8 cellular contexts compared by ENCODE assay signal in genomic region chr14:67695394-67695949, GRCh38. TPM values are rescaled to one million over a fixed set of nuclear protein-coding genes. Genes with fewer than 3 reads are reported as not detected.
DNase-seq lines count a peak whose midpoint lies in the region; ATAC-seq, FAIRE-seq and TF ChIP-seq lines count a peak whose summit lies in the region.

A gene with protein sequence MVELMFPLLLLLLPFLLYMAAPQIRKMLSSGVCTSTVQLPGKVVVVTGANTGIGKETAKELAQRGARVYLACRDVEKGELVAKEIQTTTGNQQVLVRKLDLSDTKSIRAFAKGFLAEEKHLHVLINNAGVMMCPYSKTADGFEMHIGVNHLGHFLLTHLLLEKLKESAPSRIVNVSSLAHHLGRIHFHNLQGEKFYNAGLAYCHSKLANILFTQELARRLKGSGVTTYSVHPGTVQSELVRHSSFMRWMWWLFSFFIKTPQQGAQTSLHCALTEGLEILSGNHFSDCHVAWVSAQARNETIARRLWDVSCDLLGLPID (minus strand): TSS chr14:67695764. CDS start chr14:67695703, 61 bp downstream.

- peak; percentile 85 for ATAC-seq in GM21381 (IDR thresholded peaks at IDR 0.05; ENCODE audit: unreplicated experiment)

- FAIRE-seq in endometrium (lab: Jason Lieb, UNC) = peak; percentile 23

- no peaks in the 10 kb centered on the region for H3K9me3 ChIP-seq in Caco-2
- no peaks in the 10 kb centered on the region for H3K9me3 ChIP-seq in HUES48 (ENCODE audit: control insufficient read depth, insufficient read depth, low read length)
- H3K9me3 ChIP-seq in OCI-LY1 (ENCODE audit: low read length) = no peaks in the 10 kb centered on the region

- peaks cover 37% of the 10 kb centered on the region for H3K36me3 Mint-ChIP-seq in Caco-2 (ENCODE audit: insufficient read depth, unreplicated experiment)
- H3K36me3 Mint-ChIP-seq in mesothelial cell of epicardium = peaks cover 14% of the 10 kb centered on the region

- H3K4me1 Mint-ChIP-seq in Caco-2 (ENCODE audit: low read depth, unreplicated experiment) (peaks cover 6% of the 10 kb centered on the region), mesothelial cell of epicardium (peaks cover 19% of the 10 kb centered on the region)

- CTCF ChIA-PET in Caco-2 (lab: Charles Lee) = interaction anchor here (1.0 to 2.2 kb wide), 7 partner anchors 9 to 114 kb away, joined by 3 to 16 read pairs (median 3); partner anchors contain the start of genes PIGH and VTI1B

- no peak for TF ChIP-seq CTCF in Caco-2 (IDR thresholded peaks at IDR 0.05; ENCODE audit: insufficient read depth in 1 of 2, low read depth in 1 of 2, low read length in 1 of 2, severe bottlenecking in 1 of 2, unreplicated experiment in 1 of 2)
- no peak for TF ChIP-seq CTCF in OCI-LY1 (IDR thresholded peaks at IDR 0.05; ENCODE audit: low read length)
- no peak for TF ChIP-seq CTCF in mesothelial cell of epicardium (IDR thresholded peaks at IDR 0.05; ENCODE audit: unreplicated experiment)

- intact Hi-C loops in Caco-2 (cut with micrococcal nuclease; ENCODE audit: unreplicated experiment) = loop anchor here (1.0 to 2.0 kb wide), 2 partner anchors 21 to 77 kb away; partner anchors contain the start of genes ARG2 and VTI1B

- H3K4me3 ChIP-seq in Caco-2 (ENCODE audit: low read depth, low read length) = peak within 1 kb of the TSS; percentile 50
- peak within 1 kb of the TSS; percentile 93 for H3K4me3 ChIP-seq in HUES48 (ENCODE audit: low read depth, low read length)
- H3K4me3 ChIP-seq in OCI-LY1 (ENCODE audit: low read depth, low read length, poor library complexity, severe bottlenecking) = peak within 1 kb of the TSS; percentile 98

- peaks cover 22% of the 10 kb centered on the region for H3K79me2 ChIP-seq in OCI-LY1 (ENCODE audit: insufficient read depth, low read length)

- no peaks in the 10 kb centered on the region for H3K27me3 Mint-ChIP-seq in Caco-2 (ENCODE audit: insufficient read depth, unreplicated experiment)
- H3K27me3 Mint-ChIP-seq in mesothelial cell of epicardium (ENCODE audit: low read depth) = no peaks in the 10 kb centered on the region

- H2AFZ ChIP-seq in OCI-LY1 (ENCODE audit: low read length) = peak within 1 kb of the TSS; percentile 65; the same call in 1 of the 2 replicates

- H3K9ac ChIP-seq in HUES48 (ENCODE audit: low read depth, low read length) = peak within 1 kb of the TSS; percentile 81
- H3K9ac ChIP-seq in OCI-LY1 (ENCODE audit: low read length) = peak within 1 kb of the TSS; percentile 96

- H3K36me3 ChIP-seq in Caco-2 (ENCODE audit: control insufficient read depth, insufficient read depth, low read length) (no peaks in the 10 kb centered on the region; the same call in 1 of the 2 replicates), HUES48 (ENCODE audit: control insufficient read depth, insufficient read depth, low read length) (peaks cover 34% of the 10 kb centered on the region), OCI-LY1 (ENCODE audit: insufficient read depth, low read length) (peaks cover 31% of the 10 kb centered on the region)

- H4K20me1 ChIP-seq in OCI-LY1 (ENCODE audit: insufficient read depth, low read length) = no peaks in the 10 kb centered on the region

- no peaks in the 10 kb centered on the region for H3K27me3 ChIP-seq in Caco-2 (replicated peaks; ENCODE audit: control insufficient read depth, insufficient read depth, low read length)
- peaks cover 9% of the 10 kb centered on the region for H3K27me3 ChIP-seq in HUES48 (ENCODE audit: control insufficient read depth, insufficient read depth, low read length)
- H3K27me3 ChIP-seq in OCI-LY1 (ENCODE audit: insufficient read depth, low read length) = no peaks in the 10 kb centered on the region

- H3K9me3 Mint-ChIP-seq in Caco-2 (ENCODE audit: unreplicated experiment) = no peaks in the 10 kb centered on the region
- H3K9me3 Mint-ChIP-seq in mesothelial cell of epicardium = no peaks in the 10 kb centered on the region

- H3K4me1 ChIP-seq in Caco-2 (0 out of 2 replicates have a peak, but pooled peaks cover 7% of the 10 kb centered on the region), HUES48 (ENCODE audit: control insufficient read depth, insufficient read depth, low read length) (no peaks in the 10 kb centered on the region), OCI-LY1 (ENCODE audit: insufficient read depth, low read length, severe bottlenecking) (peaks cover 10% of the 10 kb centered on the region)

- POLR2A ChIA-PET in Caco-2 (lab: Charles Lee) = interaction anchor here (0.6 to 1.8 kb wide), 11 partner anchors 9 to 336 kb away, joined by 3 to 15 read pairs (median 4); partner anchors contain the start of genes ATP6V1D, EIF2S1, PIGH and ZFYVE26

- H3K27ac Mint-ChIP-seq in Caco-2 (ENCODE audit: unreplicated experiment) = peak within 1 kb of the TSS; percentile 99
- peak within 1 kb of the TSS; percentile 94 for H3K27ac Mint-ChIP-seq in mesothelial cell of epicardium

- peak within 1 kb of the TSS; percentile 73 for H3K4me2 ChIP-seq in OCI-LY1 (ENCODE audit: low read length)

- no peaks in the 10 kb centered on the region for H3F3A ChIP-seq in OCI-LY1 (ENCODE audit: insufficient read depth, low read length)

- H3K27ac ChIP-seq in HUES48 (ENCODE audit: low read depth, low read length) = peak within 1 kb of the TSS; percentile 80
- peak within 1 kb of the TSS; percentile 55 for H3K27ac ChIP-seq in OCI-LY1 (ENCODE audit: low read depth, low read length, poor library complexity, severe bottlenecking)

- BruUV-seq in Caco-2 (replicated peaks; lab: Mats Ljungman, UMichigan) = no TSS peak

- no peaks in the 10 kb centered on the region for H3K9me2 ChIP-seq in OCI-LY1 (ENCODE audit: low read depth, low read length)

- peak within 1 kb of the TSS; percentile 100 for H3K4me3 Mint-ChIP-seq in Caco-2 (ENCODE audit: unreplicated experiment)
- H3K4me3 Mint-ChIP-seq in mesothelial cell of epicardium = peak within 1 kb of the TSS; percentile 81

- DNase-seq in Caco-2 = peak; percentile 89 to 91
- DNase-seq in activated CD8-positive, alpha-beta memory T cell treated with anti-CD3 and anti-CD28 coated beads, Interleukin-2, amount 50 U/mL, for 4 hours = peak; percentile 77
- DNase-seq in mesothelial cell of epicardium (ENCODE audit: low spot score in 2 of 2, unreplicated experiment in 2 of 2) = peak; percentile 43 to 83
- DNase-seq in stimulated activated CD8-positive, alpha-beta memory T cell treated with anti-CD3 and anti-CD28 coated beads, Interleukin-15, amount 100 ng/mL, for 48 hours (ENCODE audit: low read depth in 2 of 2) = peak; percentile 69 to 80

RNA-seq across cellular contexts. Expression of the gene that starts here (rescaled TPM):
- 80.2 and 83.1 TPM in 2 replicates for total RNA-seq in Caco-2 (2022)
- 55.3 to 56.1 TPM (median 55.6 TPM) in 3 replicates for total RNA-seq in mesothelial cell of epicardium

Comparison
In these comparisons a context has a peak if more than half of its experiments do, and no peak if none do; other contexts are left out.
1. Peak in every context shown above with its lines: DNase-seq, ATAC-seq, H3K4me3 ChIP-seq and H3K27ac ChIP-seq.